Comparison of ENCODE assay signal across 1 cellular context in the genomic region with DNA sequence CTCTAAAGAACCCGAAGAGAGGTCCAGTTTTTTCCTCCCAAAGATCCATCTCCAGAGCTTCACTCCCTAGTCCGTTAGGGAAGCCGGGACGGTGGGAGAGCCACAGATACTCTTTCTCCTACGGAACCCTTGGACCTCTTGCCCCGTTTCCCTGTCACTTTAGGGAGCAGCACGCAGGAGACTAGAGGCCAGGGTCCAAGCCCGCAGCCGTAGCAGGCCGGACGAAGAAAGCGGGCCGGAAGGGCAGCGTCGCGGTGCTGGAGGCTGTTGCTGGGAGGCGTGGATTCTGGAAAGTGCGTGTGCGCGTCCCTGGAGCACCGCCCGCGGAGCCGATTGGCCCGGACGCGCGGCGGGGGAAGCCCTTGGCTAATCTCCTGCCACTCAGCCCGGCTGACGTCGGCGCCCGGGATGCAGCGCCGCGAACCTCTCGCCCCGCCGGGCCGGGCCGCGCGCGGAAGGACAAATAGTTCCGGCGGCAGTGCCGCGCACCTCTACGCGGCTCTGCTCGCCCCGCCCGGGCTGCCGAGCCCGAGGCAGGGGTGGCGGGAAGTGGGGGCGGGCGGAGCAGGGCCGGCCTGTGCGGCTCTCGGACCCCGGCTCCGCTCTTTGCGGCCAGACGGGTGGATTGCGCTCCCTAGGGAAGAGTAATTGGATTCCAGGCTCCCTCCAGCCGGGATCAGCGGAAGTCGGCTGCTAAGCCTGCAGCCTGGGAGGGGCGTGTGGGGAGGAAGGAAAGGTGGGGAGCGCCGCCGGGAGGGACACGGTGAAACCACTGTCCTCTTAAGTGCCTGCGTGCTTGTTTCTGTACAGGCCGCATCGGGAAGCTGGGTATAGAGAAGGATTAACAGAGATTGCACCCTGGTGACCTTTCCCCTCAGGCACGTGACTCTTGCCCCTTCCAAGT.
TF ChIP-seq lines count a peak whose summit lies in the region.

No MANE protein-coding gene starts in this region.

TF ChIP-seq in K562, 482 proteins besides CTCF, POLR2A, EP300 and RAD21 (continued from another document):
- TF ChIP-seq ZNF644 (tag; IDR thresholded peaks at IDR 0.05; ENCODE audit: low read depth) (0 out of 2 replicates have a peak, but pooled peaks have one; percentile 42), ZNF3 (CRISPR knock-in tag; IDR thresholded peaks at IDR 0.05) (no peak), VEZF1 (CRISPR knock-in tag; IDR thresholded peaks at IDR 0.05) (peak; percentile 88), TRIM24 (IDR thresholded peaks at IDR 0.05) (peak in 1 of 2 experiments; percentile 72; a peak in 2 of 4 replicates), MTA1 (IDR thresholded peaks at IDR 0.05; ENCODE audit: borderline replicate concordance) (no peak), TEAD4 (IDR thresholded peaks at IDR 0.05; ENCODE audit: low read length) (peak; percentile 27; the same call in 1 of the 2 replicates), TEAD4 (CRISPR knock-in tag; IDR thresholded peaks at IDR 0.05; ENCODE audit: borderline replicate concordance) (no peak), FOXA3 (CRISPR knock-in tag; conservative IDR thresholded peaks at IDR 0.05 in 1 of 2, IDR thresholded peaks at IDR 0.05 in 1 of 2) (no peak), NUFIP1 (IDR thresholded peaks at IDR 0.05; ENCODE audit: partially characterized antibody) (no peak), CREM (IDR thresholded peaks at IDR 0.05; ENCODE audit: low read depth) (peak; percentile 89), RFX5 (IDR thresholded peaks at IDR 0.05; ENCODE audit: low read depth, low read length) (no peak), HNRNPLL (IDR thresholded peaks at IDR 0.05; ENCODE audit: low read depth, low read length, poor library complexity, severe bottlenecking) (peak; percentile 95), NFRKB (IDR thresholded peaks at IDR 0.05; ENCODE audit: low read depth) (peak; percentile 66), PHTF2 (CRISPR knock-in tag; IDR thresholded peaks at IDR 0.05) (no peak), SAFB2 (IDR thresholded peaks at IDR 0.05; ENCODE audit: borderline replicate concordance, low read depth, low read length, severe bottlenecking) (no peak), CHD1 (IDR thresholded peaks at IDR 0.05; ENCODE audit: low read length) (no peak), SMARCA4 (IDR thresholded peaks at IDR 0.05) (no peak)
- TF ChIP-seq, protein P1, sequence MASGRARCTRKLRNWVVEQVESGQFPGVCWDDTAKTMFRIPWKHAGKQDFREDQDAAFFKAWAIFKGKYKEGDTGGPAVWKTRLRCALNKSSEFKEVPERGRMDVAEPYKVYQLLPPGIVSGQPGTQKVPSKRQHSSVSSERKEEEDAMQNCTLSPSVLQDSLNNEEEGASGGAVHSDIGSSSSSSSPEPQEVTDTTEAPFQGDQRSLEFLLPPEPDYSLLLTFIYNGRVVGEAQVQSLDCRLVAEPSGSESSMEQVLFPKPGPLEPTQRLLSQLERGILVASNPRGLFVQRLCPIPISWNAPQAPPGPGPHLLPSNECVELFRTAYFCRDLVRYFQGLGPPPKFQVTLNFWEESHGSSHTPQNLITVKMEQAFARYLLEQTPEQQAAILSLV (tag; IDR thresholded peaks at IDR 0.05): no peak
- TF ChIP-seq, protein P2, sequence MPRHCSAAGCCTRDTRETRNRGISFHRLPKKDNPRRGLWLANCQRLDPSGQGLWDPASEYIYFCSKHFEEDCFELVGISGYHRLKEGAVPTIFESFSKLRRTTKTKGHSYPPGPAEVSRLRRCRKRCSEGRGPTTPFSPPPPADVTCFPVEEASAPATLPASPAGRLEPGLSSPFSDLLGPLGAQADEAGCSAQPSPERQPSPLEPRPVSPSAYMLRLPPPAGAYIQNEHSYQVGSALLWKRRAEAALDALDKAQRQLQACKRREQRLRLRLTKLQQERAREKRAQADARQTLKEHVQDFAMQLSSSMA (CRISPR knock-in tag; IDR thresholded peaks at IDR 0.05): no peak
- TF ChIP-seq, protein P3, sequence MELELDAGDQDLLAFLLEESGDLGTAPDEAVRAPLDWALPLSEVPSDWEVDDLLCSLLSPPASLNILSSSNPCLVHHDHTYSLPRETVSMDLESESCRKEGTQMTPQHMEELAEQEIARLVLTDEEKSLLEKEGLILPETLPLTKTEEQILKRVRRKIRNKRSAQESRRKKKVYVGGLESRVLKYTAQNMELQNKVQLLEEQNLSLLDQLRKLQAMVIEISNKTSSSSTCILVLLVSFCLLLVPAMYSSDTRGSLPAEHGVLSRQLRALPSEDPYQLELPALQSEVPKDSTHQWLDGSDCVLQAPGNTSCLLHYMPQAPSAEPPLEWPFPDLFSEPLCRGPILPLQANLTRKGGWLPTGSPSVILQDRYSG (tag; conservative IDR thresholded peaks at IDR 0.05; ENCODE audit: low read depth): no peak
- TF ChIP-seq, protein P4, sequence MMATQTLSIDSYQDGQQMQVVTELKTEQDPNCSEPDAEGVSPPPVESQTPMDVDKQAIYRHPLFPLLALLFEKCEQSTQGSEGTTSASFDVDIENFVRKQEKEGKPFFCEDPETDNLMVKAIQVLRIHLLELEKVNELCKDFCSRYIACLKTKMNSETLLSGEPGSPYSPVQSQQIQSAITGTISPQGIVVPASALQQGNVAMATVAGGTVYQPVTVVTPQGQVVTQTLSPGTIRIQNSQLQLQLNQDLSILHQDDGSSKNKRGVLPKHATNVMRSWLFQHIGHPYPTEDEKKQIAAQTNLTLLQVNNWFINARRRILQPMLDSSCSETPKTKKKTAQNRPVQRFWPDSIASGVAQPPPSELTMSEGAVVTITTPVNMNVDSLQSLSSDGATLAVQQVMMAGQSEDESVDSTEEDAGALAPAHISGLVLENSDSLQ (IDR thresholded peaks at IDR 0.05): peak; percentile 97
- TF ChIP-seq, protein P5, sequence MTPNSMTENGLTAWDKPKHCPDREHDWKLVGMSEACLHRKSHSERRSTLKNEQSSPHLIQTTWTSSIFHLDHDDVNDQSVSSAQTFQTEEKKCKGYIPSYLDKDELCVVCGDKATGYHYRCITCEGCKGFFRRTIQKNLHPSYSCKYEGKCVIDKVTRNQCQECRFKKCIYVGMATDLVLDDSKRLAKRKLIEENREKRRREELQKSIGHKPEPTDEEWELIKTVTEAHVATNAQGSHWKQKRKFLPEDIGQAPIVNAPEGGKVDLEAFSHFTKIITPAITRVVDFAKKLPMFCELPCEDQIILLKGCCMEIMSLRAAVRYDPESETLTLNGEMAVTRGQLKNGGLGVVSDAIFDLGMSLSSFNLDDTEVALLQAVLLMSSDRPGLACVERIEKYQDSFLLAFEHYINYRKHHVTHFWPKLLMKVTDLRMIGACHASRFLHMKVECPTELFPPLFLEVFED (CRISPR knock-in tag; conservative IDR thresholded peaks at IDR 0.05): no peak
